In genomic region chr2:128635361-128635900, GRCh38 we compare ENCODE assay signal across 22 cellular contexts.
A peak's percentile ranks its signal among the peaks of the same experiment; 100 is the strongest.
DNase-seq lines count a peak whose midpoint lies in the region; ATAC-seq, FAIRE-seq and TF ChIP-seq lines count a peak whose summit lies in the region.
"Had no signal": no experiment of that assay in that cellular context is flagged by ENCODE, and none has a peak within 500 bp of the region (broad histone marks: within the 10 kb centered on the region; RNA-seq: fewer than 3 reads in every experiment).

No MANE protein-coding gene starts in this region.

- no peak overlapping the region for H2BK5ac ChIP-seq in mesenchymal stem cell (ENCODE audit: low read depth, low read length, poor library complexity, severe bottlenecking)

- peak overlapping the region; percentile 13 for H2AFZ ChIP-seq in astrocyte (ENCODE audit: low read depth, low read length)
- no peak overlapping the region for H2AFZ ChIP-seq in mesenchymal stem cell (ENCODE audit: low read depth, low read length)

- H3K27ac ChIP-seq in right atrium auricular region (no peak overlapping the region), astrocyte (ENCODE audit: low read depth, low read length) (no peak overlapping the region), lung (ENCODE audit: low read depth in 1 of 2, low read length in 1 of 2) (no peak overlapping the region), aorta (ENCODE audit: low read depth in 1 of 2, low read length in 2 of 2) (no peak overlapping the region), mesenchymal stem cell (ENCODE audit: low read length, poor library complexity, severe bottlenecking) (no peak overlapping the region)

- no peak for TF ChIP-seq CTCF in right atrium auricular region (IDR thresholded peaks at IDR 0.05)
- TF ChIP-seq CTCF in astrocyte (IDR thresholded peaks at IDR 0.05; ENCODE audit: insufficient read depth, low read depth, low read length), result no peak
- TF ChIP-seq CTCF in lung (IDR thresholded peaks at IDR 0.05; ENCODE audit: control extremely low read depth, extremely low read depth), result no peak

- H3K4me3 Mint-ChIP-seq in astrocyte (ENCODE audit: unreplicated experiment), result no peak overlapping the region
- H3K4me3 Mint-ChIP-seq: activated T-cell treated with anti-CD3 and anti-CD28 coated beads, Interleukin-2, amount 50 U/mL, for 72 hours; central memory CD8-positive, alpha-beta T cell; effector memory CD8-positive, alpha-beta T cell; naive thymus-derived CD4-positive, alpha-beta T cell had no signal

- H3K79me1 ChIP-seq in mesenchymal stem cell (replicated peaks; ENCODE audit: low read length, poor library complexity, severe bottlenecking), result no peaks in the 10 kb centered on the region

- no peak overlapping the region for H2AK5ac ChIP-seq in mesenchymal stem cell (ENCODE audit: low read length, severe bottlenecking)

- peaks cover 24% of the 10 kb centered on the region for H3K4me1 Mint-ChIP-seq in astrocyte (ENCODE audit: low read depth, unreplicated experiment)
- H3K4me1 Mint-ChIP-seq: central memory CD8-positive, alpha-beta T cell; naive thymus-derived CD4-positive, alpha-beta T cell had no signal

- no peaks in the 10 kb centered on the region for H3K4me1 ChIP-seq in right atrium auricular region
- H3K4me1 ChIP-seq in astrocyte (ENCODE audit: insufficient read depth, low read length), result peaks cover 30% of the 10 kb centered on the region
- H3K4me1 ChIP-seq in lung (ENCODE audit: control insufficient read depth in 2 of 2, insufficient read depth in 2 of 2, low read length in 2 of 2), result no peaks in the 10 kb centered on the region
- H3K4me1 ChIP-seq in aorta (ENCODE audit: control insufficient read depth in 1 of 2, insufficient read depth in 2 of 2, low read length in 2 of 2), result no peaks in the 10 kb centered on the region
- H3K4me1 ChIP-seq in mesenchymal stem cell (ENCODE audit: control insufficient read depth, insufficient read depth, low read depth, low read length), result peaks cover 3% of the 10 kb centered on the region

- peaks cover 3% of the 10 kb centered on the region for H3K9me3 Mint-ChIP-seq in astrocyte (ENCODE audit: unreplicated experiment)
- H3K9me3 Mint-ChIP-seq: activated T-cell treated with anti-CD3 and anti-CD28 coated beads, Interleukin-2, amount 50 U/mL, for 72 hours; central memory CD8-positive, alpha-beta T cell; effector memory CD8-positive, alpha-beta T cell had no signal

- no peak overlapping the region for H3K4me3 ChIP-seq in right atrium auricular region
- no peak overlapping the region for H3K4me3 ChIP-seq in astrocyte (ENCODE audit: insufficient read depth, low read depth, low read length)
- H3K4me3 ChIP-seq in lung, result no peak overlapping the region
- H3K4me3 ChIP-seq in aorta (ENCODE audit: low read length in 2 of 2), result no peak overlapping the region
- no peak overlapping the region for H3K4me3 ChIP-seq in mesenchymal stem cell (ENCODE audit: insufficient read depth in 1 of 2, low read depth in 1 of 2, low read length in 2 of 2)

- DNase-seq in right atrium auricular region (ENCODE audit: low spot score) (peak; percentile 53), Right ventricle myocardium superior (no peak), astrocyte (ENCODE audit: low read depth) (no peak), lung (ENCODE audit: low spot score) (no peak), aorta (peak; percentile 43 to 58), mesenchymal stem cell (no peak), RPMI8226 (no peak)
- DNase-seq: activated CD4-positive, alpha-beta T cell treated with anti-CD3 and anti-CD28 coated beads for 4 hours; activated T-cell treated with anti-CD3 and anti-CD28 coated beads, Interleukin-2, amount 50 U/mL, for 72 hours; effector memory CD8-positive, alpha-beta T cell; GF-D8; left ventricle myocardium superior; naive thymus-derived CD4-positive, alpha-beta T cell; NCI-H1694; NCI-H446 treated with DMSO at 0.1 percent for 48 hours; SIG-M5; stimulated activated CD4-positive, alpha-beta T cell treated with anti-CD3 and anti-CD28 coated beads, Interleukin-12 subunit alpha, Interleukin-12 subunit beta, amount 100 ng/mL, for 4 hours; stimulated activated naive CD4-positive, alpha-beta T cell treated with Interleukin-2 at 50 U/mL for 16 hours; T-helper 9 cell had no signal

- H3K4me2 ChIP-seq in astrocyte (ENCODE audit: low read length) (no peak overlapping the region), mesenchymal stem cell (ENCODE audit: low read length, poor library complexity, severe bottlenecking) (no peak overlapping the region)

- no peak overlapping the region for H3K23ac ChIP-seq in mesenchymal stem cell (ENCODE audit: low read length in 2 of 2)

- H3K79me2 ChIP-seq in astrocyte (ENCODE audit: insufficient read depth, low read length), result no peaks in the 10 kb centered on the region

- no peak overlapping the region for H4K91ac ChIP-seq in mesenchymal stem cell (ENCODE audit: low read length)

- H2BK120ac ChIP-seq in mesenchymal stem cell (ENCODE audit: low read depth, low read length), result no peak overlapping the region

- H3K36me3 ChIP-seq in right atrium auricular region (no peaks in the 10 kb centered on the region), astrocyte (ENCODE audit: insufficient read depth, low read length) (no peaks in the 10 kb centered on the region), lung (ENCODE audit: control insufficient read depth in 2 of 2, insufficient read depth in 2 of 2, low read length in 2 of 2) (no peaks in the 10 kb centered on the region), aorta (ENCODE audit: control insufficient read depth in 1 of 2, insufficient read depth in 2 of 2, low read length in 1 of 2) (no peaks in the 10 kb centered on the region), mesenchymal stem cell (ENCODE audit: control insufficient read depth in 1 of 2, insufficient read depth in 2 of 2, low read depth in 1 of 2, low read length in 2 of 2) (no peaks in the 10 kb centered on the region)

- H3K27me3 ChIP-seq in right atrium auricular region, result no peaks in the 10 kb centered on the region
- H3K27me3 ChIP-seq in astrocyte (ENCODE audit: insufficient read depth, low read length), result no peaks in the 10 kb centered on the region
- H3K27me3 ChIP-seq in lung (ENCODE audit: control insufficient read depth, insufficient read depth), result no peaks in the 10 kb centered on the region
- no peaks in the 10 kb centered on the region for H3K27me3 ChIP-seq in aorta (ENCODE audit: control insufficient read depth in 1 of 2, insufficient read depth in 2 of 2, low read length in 1 of 2)
- peaks cover 0 to 7% of the 10 kb centered on the region in 2 experiments for H3K27me3 ChIP-seq in mesenchymal stem cell (ENCODE audit: control insufficient read depth in 1 of 2, insufficient read depth in 1 of 2, low read length in 2 of 2)

- peaks cover 11% of the 10 kb centered on the region for H3K27me3 Mint-ChIP-seq in astrocyte (ENCODE audit: low read depth, unreplicated experiment)

- no peaks in the 10 kb centered on the region for H4K20me1 ChIP-seq in astrocyte (ENCODE audit: insufficient read depth, low read length)

- no peak overlapping the region for H3K27ac Mint-ChIP-seq in astrocyte (ENCODE audit: unreplicated experiment)
- H3K27ac Mint-ChIP-seq: activated T-cell treated with anti-CD3 and anti-CD28 coated beads, Interleukin-2, amount 50 U/mL, for 72 hours; effector memory CD8-positive, alpha-beta T cell; naive thymus-derived CD4-positive, alpha-beta T cell had no signal

- no peak overlapping the region for H3K18ac ChIP-seq in mesenchymal stem cell (ENCODE audit: low read depth in 1 of 2, low read length in 2 of 2)

- ATAC-seq in Right ventricle myocardium superior (ENCODE audit: poor library complexity) (no peak), lung (ENCODE audit: insufficient read depth, low FRiP score) (peak; percentile 37), aorta (ENCODE audit: low FRiP score) (no peak), HG03135 (IDR thresholded peaks at IDR 0.05; ENCODE audit: unreplicated experiment) (no peak)
- ATAC-seq: activated T-cell treated with anti-CD3 and anti-CD28 coated beads, Interleukin-2, amount 50 U/mL, for 72 hours; effector memory CD8-positive, alpha-beta T cell; left ventricle myocardium superior; naive thymus-derived CD4-positive, alpha-beta T cell had no signal

- no peak overlapping the region for H2BK12ac ChIP-seq in mesenchymal stem cell (ENCODE audit: low read length in 2 of 2)

- H3K36me3 Mint-ChIP-seq in astrocyte (ENCODE audit: low read depth, unreplicated experiment), result no peaks in the 10 kb centered on the region
- H3K36me3 Mint-ChIP-seq: naive thymus-derived CD4-positive, alpha-beta T cell had no signal

- no peak overlapping the region for H2BK15ac ChIP-seq in mesenchymal stem cell (ENCODE audit: low read depth, poor library complexity, severe bottlenecking)

- intact Hi-C loops in Right ventricle myocardium superior (cut with DNase I) (no loop called here), aorta (cut with DNase I) (no loop called here)

- H3K9ac ChIP-seq in astrocyte (ENCODE audit: low read length), result no peak overlapping the region
- no peak overlapping the region for H3K9ac ChIP-seq in mesenchymal stem cell (ENCODE audit: low read length)

- no peak overlapping the region for H3K4ac ChIP-seq in mesenchymal stem cell (ENCODE audit: low read depth in 1 of 2, low read length in 2 of 2)

- H3K9me3 ChIP-seq in right atrium auricular region, result no peaks in the 10 kb centered on the region
- H3K9me3 ChIP-seq in astrocyte (ENCODE audit: insufficient read depth, low read depth, low read length), result no peaks in the 10 kb centered on the region
- no peaks in the 10 kb centered on the region for H3K9me3 ChIP-seq in lung (ENCODE audit: control insufficient read depth in 2 of 2, insufficient read depth in 1 of 2, low read length in 1 of 2)
- no peaks in the 10 kb centered on the region for H3K9me3 ChIP-seq in aorta (ENCODE audit: control insufficient read depth, low read length)
- no peaks in the 10 kb centered on the region for H3K9me3 ChIP-seq in mesenchymal stem cell (ENCODE audit: control insufficient read depth, low read length)

- 70 to 76% methylated on average over 8 of the region's 8 CpGs for WGBS in lung, 2 donors
- WGBS in aorta, 2 donors, result 66 to 74% methylated on average over 8 of the region's 8 CpGs
- 80% methylated on average over 8 of the region's 8 CpGs for WGBS in mesenchymal stem cell

- FAIRE-seq in astrocyte (lab: Jason Lieb, UNC), result no peak
- FAIRE-seq: GM12892 had no signal

- no peak overlapping the region for H4K8ac ChIP-seq in mesenchymal stem cell (ENCODE audit: low read length)

- H3K14ac ChIP-seq in mesenchymal stem cell (ENCODE audit: low read length in 2 of 2), result no peak overlapping the region

Comparison
In these comparisons a context has a peak if more than half of its experiments do, and no peak if none do; other contexts are left out.
1. DNase-seq: peak in right atrium auricular region (single experiment) and aorta (2 of 2); none in Right ventricle myocardium superior (single experiment), astrocyte (single experiment), lung (single experiment), mesenchymal stem cell (single experiment) and RPMI8226 (single experiment).